8 cellular contexts compared by ENCODE assay signal in genomic region chr14:73136387-73137221, GRCh38.
A peak's percentile ranks its signal among the peaks of the same experiment; 100 is the strongest.
DNase-seq lines count a peak whose midpoint lies in the region; ATAC-seq and TF ChIP-seq lines count a peak whose summit lies in the region.

Gene PSEN1 (plus strand): TSS chr14:73136507. CDS start chr14:73148020, 11,513 bp downstream.

- ATAC-seq in HG02571 (IDR thresholded peaks at IDR 0.05; ENCODE audit: unreplicated experiment) (peak; percentile 89), SK-N-SH treated with all-trans-retinoic acid at 6 μM for 48 hours (peak; percentile 89)

- H3K9me3 Mint-ChIP-seq in activated naive CD4-positive, alpha-beta T cell treated with anti-CD3 and anti-CD28 coated beads, Interleukin-2, amount 50 U/mL, for 24 hours = peaks cover 6% of the 10 kb centered on the region

- H3K4me3 ChIP-seq in GM06990 (replicated peaks; ENCODE audit: low read depth, low read length) = peak within 1 kb of the TSS; percentile 83

- H3K27ac Mint-ChIP-seq in activated naive CD4-positive, alpha-beta T cell treated with anti-CD3 and anti-CD28 coated beads, Interleukin-2, amount 50 U/mL, for 24 hours = peak within 1 kb of the TSS; percentile 99

- DNase-seq in GM06990 (ENCODE audit: extremely low read depth, insufficient read length) (peak; percentile 97), NCI-H1048 (lab: John Stamatoyannopoulos, UW) (peak; percentile 82), germinal center (ENCODE audit: low spot score) (peak; percentile 99), nucleus accumbens (lab: John Stamatoyannopoulos, UW) (peak; percentile 78 to 99 (median 96)), superior temporal gyrus (ENCODE audit: extremely low spot score) (peak; percentile 96)

- no peaks in the 10 kb centered on the region for H3K27me3 Mint-ChIP-seq in activated naive CD4-positive, alpha-beta T cell treated with anti-CD3 and anti-CD28 coated beads, Interleukin-2, amount 50 U/mL, for 24 hours

- peaks cover 38% of the 10 kb centered on the region for H3K4me1 Mint-ChIP-seq in activated naive CD4-positive, alpha-beta T cell treated with anti-CD3 and anti-CD28 coated beads, Interleukin-2, amount 50 U/mL, for 24 hours

- no peak for TF ChIP-seq CTCF in GM06990 (IDR thresholded peaks at IDR 0.05; ENCODE audit: insufficient read depth, low read length, poor library complexity, severe bottlenecking)

- H3K27me3 ChIP-seq in GM06990 (replicated peaks; ENCODE audit: control insufficient read depth, insufficient read depth, low read length) = no peaks in the 10 kb centered on the region

- peak within 1 kb of the TSS; percentile 99 for H3K4me3 Mint-ChIP-seq in activated naive CD4-positive, alpha-beta T cell treated with anti-CD3 and anti-CD28 coated beads, Interleukin-2, amount 50 U/mL, for 24 hours

- peaks cover 6% of the 10 kb centered on the region for H3K36me3 Mint-ChIP-seq in activated naive CD4-positive, alpha-beta T cell treated with anti-CD3 and anti-CD28 coated beads, Interleukin-2, amount 50 U/mL, for 24 hours

- H3K36me3 ChIP-seq in GM06990 (ENCODE audit: control insufficient read depth, insufficient read depth, low read length) = no peaks in the 10 kb centered on the region

TF ChIP-seq in SK-N-SH treated with all-trans-retinoic acid at 6 μM for 48 hours, 23 proteins besides CTCF, POLR2A, EP300 and RAD21:
- TF ChIP-seq TSHZ2 (CRISPR knock-in tag; IDR thresholded peaks at IDR 0.05) (no peak), CSDC2 (CRISPR knock-in tag; IDR thresholded peaks at IDR 0.05) (no peak), ZFP30 (CRISPR knock-in tag; IDR thresholded peaks at IDR 0.05) (no peak), ARNTL (CRISPR knock-in tag; IDR thresholded peaks at IDR 0.05; ENCODE audit: borderline replicate concordance, low read depth) (no peak), ZNF8 (CRISPR knock-in tag; IDR thresholded peaks at IDR 0.05) (no peak), ESRRG (CRISPR knock-in tag; IDR thresholded peaks at IDR 0.05) (no peak), GLIS3 (CRISPR knock-in tag; IDR thresholded peaks at IDR 0.05) (no peak), ZFP3 (CRISPR knock-in tag; IDR thresholded peaks at IDR 0.05) (no peak), POU6F1 (CRISPR knock-in tag; IDR thresholded peaks at IDR 0.05; ENCODE audit: borderline replicate concordance, low read depth) (no peak), BACH2 (CRISPR knock-in tag; IDR thresholded peaks at IDR 0.05; ENCODE audit: borderline replicate concordance) (no peak), CSRNP3 (CRISPR knock-in tag; IDR thresholded peaks at IDR 0.05) (no peak), PATZ1 (CRISPR knock-in tag; IDR thresholded peaks at IDR 0.05; ENCODE audit: borderline replicate concordance) (no peak), RARB (CRISPR knock-in tag; IDR thresholded peaks at IDR 0.05) (no peak), SNAI2 (CRISPR knock-in tag; IDR thresholded peaks at IDR 0.05) (no peak), ZNF565 (CRISPR knock-in tag; conservative IDR thresholded peaks at IDR 0.05; ENCODE audit: low read depth) (no peak), ZC3H10 (CRISPR knock-in tag; IDR thresholded peaks at IDR 0.05) (no peak), ISL1 (CRISPR knock-in tag; IDR thresholded peaks at IDR 0.05) (no peak)

Comparison
In these comparisons a context has a peak if more than half of its experiments do, and no peak if none do; other contexts are left out.
1. Peak in every context shown above with its lines: DNase-seq, ATAC-seq and H3K4me3 ChIP-seq.